ENCODE assay signal across 22 cellular contexts in the genomic region with DNA sequence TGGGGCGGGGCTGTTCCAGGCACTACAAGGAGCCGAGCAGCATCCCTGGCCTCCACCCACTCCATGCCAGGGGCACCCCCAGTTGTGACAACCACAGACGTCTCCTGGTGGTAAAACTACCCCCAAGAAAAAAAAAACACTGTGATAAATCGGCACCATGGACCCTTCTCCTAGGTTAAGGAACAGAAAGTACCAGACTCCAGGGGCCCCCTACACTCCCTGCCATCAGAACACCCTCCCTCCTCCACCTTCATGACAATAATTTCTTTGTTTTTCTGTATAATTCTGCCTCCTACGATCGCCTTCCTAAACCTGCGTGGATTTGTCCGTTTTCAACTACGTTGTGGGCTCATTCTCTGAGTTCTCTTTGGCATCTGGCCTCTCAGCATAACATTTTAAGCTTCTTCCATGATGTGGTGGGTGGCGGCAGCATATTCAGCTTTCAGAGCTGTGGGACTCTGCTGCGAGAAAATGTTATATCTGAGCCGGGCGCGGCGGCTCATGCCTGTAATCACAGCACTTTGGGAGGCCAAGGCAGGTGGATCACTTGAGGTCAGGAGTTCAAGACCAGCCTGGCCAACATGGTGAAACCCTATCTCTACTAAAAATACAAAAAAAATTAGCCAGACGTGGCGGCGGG. TPM values are rescaled to one million over a fixed set of nuclear protein-coding genes. Genes with fewer than 3 reads are reported as not detected.
"Had no signal": no experiment of that assay in that cellular context is flagged by ENCODE, and none has a peak within 500 bp of the region (broad histone marks: within the 10 kb centered on the region; RNA-seq: fewer than 3 reads in every experiment).

No MANE protein-coding gene starts in this region.

- H3K27ac ChIP-seq: adrenal gland, ascending aorta, cardiac muscle cell, heart right ventricle, left lung, lower lobe of right lung, pancreas, psoas muscle, spleen, thyroid gland, upper lobe of right lung had no signal

- ATAC-seq: heart right ventricle; left lung; naive thymus-derived CD8-positive, alpha-beta T cell; pancreas; psoas muscle had no signal

- H3K4me1 ChIP-seq: adrenal gland, ascending aorta, heart right ventricle, left lung, lower lobe of right lung, pancreas, psoas muscle, thyroid gland, upper lobe of right lung had no signal

- H3K27me3 ChIP-seq: adrenal gland, ascending aorta, cardiac muscle cell, pancreas, thyroid gland, upper lobe of right lung had no signal

- H3K36me3 ChIP-seq: adrenal gland, ascending aorta, cardiac muscle cell, pancreas had no signal

- DNase-seq: activated CD4-positive, alpha-beta T cell treated with anti-CD3 and anti-CD28 coated beads for 4 hours; activated CD4-positive, alpha-beta T cell treated with anti-CD3 and anti-CD28 coated beads, Interleukin-2, amount 50 U/mL, for 4 hours; activated effector memory CD4-positive, alpha-beta T cell treated with Interleukin-2 at 50 U/mL for 16 hours; activated naive CD4-positive, alpha-beta T cell treated with Interleukin-2 at 50 U/mL for 16 hours; activated naive CD8-positive, alpha-beta T cell treated with anti-CD3 and anti-CD28 coated beads for 36 hours; adrenal gland; cerebellar nuclear complex; cortex of kidney; heart right ventricle; kidney glomerular epithelial cell; left lung; lower lobe of right lung; naive thymus-derived CD8-positive, alpha-beta T cell; pancreas; psoas muscle; right cardiac atrium; spleen; stimulated activated naive CD4-positive, alpha-beta T cell treated with Interleukin-2 at 50 U/mL for 16 hours; thyroid gland; upper lobe of right lung had no signal

- H3K4me3 ChIP-seq: adrenal gland, ascending aorta, cardiac muscle cell, heart right ventricle, left lung, lower lobe of right lung, pancreas, psoas muscle, spleen, thyroid gland, upper lobe of right lung had no signal

- H3K9me3 ChIP-seq: adrenal gland, ascending aorta, heart right ventricle, left lung, lower lobe of right lung, pancreas, psoas muscle, spleen, thyroid gland, upper lobe of right lung had no signal

RNA-seq across cellular contexts. Expression of a gene that starts 43.1 kb away (rescaled TPM):
- total RNA-seq: ascending aorta had no signal
